ENCODE assay signal across 11 cellular contexts in genomic region chr6:136103763-136104311, GRCh38.
DNase-seq lines count a peak whose midpoint lies in the region; ATAC-seq, FAIRE-seq and TF ChIP-seq lines count a peak whose summit lies in the region.
"Had no signal": no experiment of that assay in that cellular context is flagged by ENCODE, and none has a peak within 500 bp of the region (broad histone marks: within the 10 kb centered on the region; RNA-seq: fewer than 3 reads in every experiment).

No MANE protein-coding gene starts in this region.

- no peaks in the 10 kb centered on the region for H3K9me3 ChIP-seq in PC-3 (ENCODE audit: low read length)

- no peak overlapping the region for H2AFZ ChIP-seq in PC-3 (ENCODE audit: low read length)

- H3K4me2 ChIP-seq in PC-3 (ENCODE audit: low read length), result no peak overlapping the region

- intact Hi-C loops in PC-3 (cut with micrococcal nuclease), result no loop called here

- H3K79me2 ChIP-seq in PC-3 (ENCODE audit: low read length), result no peaks in the 10 kb centered on the region

- H4K20me1 ChIP-seq in PC-3 (ENCODE audit: low read length), result no peaks in the 10 kb centered on the region

- H3K27ac ChIP-seq in cingulate gyrus (ENCODE audit: low read depth, low read length), result peak overlapping the region; percentile 42
- no peak overlapping the region for H3K27ac ChIP-seq in PC-3 (ENCODE audit: low read length)

- TF ChIP-seq CTCF in AG10803 (conservative IDR thresholded peaks at IDR 0.05; ENCODE audit: low read length) (no peak), omental fat pad (IDR thresholded peaks at IDR 0.05) (no peak), PC-3 (conservative IDR thresholded peaks at IDR 0.05; ENCODE audit: low read depth, low read length) (no peak)

- H3K4me1 ChIP-seq in PC-3 (ENCODE audit: insufficient read depth, low read length), result no peaks in the 10 kb centered on the region

- ATAC-seq in omental fat pad (ENCODE audit: low FRiP score), result peak; percentile 44
- ATAC-seq in GM18858 (IDR thresholded peaks at IDR 0.05; ENCODE audit: unreplicated experiment), result no peak
- no peak for ATAC-seq in PC-3

- H3K9me2 ChIP-seq in PC-3 (replicated peaks; ENCODE audit: low read length), result no peaks in the 10 kb centered on the region

- no peaks in the 10 kb centered on the region for H3K36me3 ChIP-seq in PC-3 (ENCODE audit: low read depth, low read length)

- H3K9ac ChIP-seq in PC-3 (ENCODE audit: low read length), result no peak overlapping the region

- no peaks in the 10 kb centered on the region for H3F3A ChIP-seq in PC-3 (ENCODE audit: low read length, unreplicated experiment)

- FAIRE-seq in GM19239 (lab: Jason Lieb, UNC), result no peak

- DNase-seq in AG10803 (ENCODE audit: low read depth), result peak; percentile 69
- DNase-seq in iPS DF 4.7 (ENCODE audit: extremely low read depth, low spot score), result peak; percentile 33
- DNase-seq in omental fat pad (ENCODE audit: low spot score), result no peak
- DNase-seq in DMS79 (lab: John Stamatoyannopoulos, UW), result no peak
- no peak for DNase-seq in GM19239 (ENCODE audit: insufficient read length, low spot score)
- DNase-seq in PC-3, result no peak
- DNase-seq: GF-D8; Karpas-422; stimulated activated CD4-positive, alpha-beta T cell treated with anti-CD3 and anti-CD28 coated beads, Interleukin-4, amount 100 ng/mL, for 4 hours had no signal

- no peak overlapping the region for H3K4me3 ChIP-seq in AG10803 (ENCODE audit: low read length)
- H3K4me3 ChIP-seq in PC-3 (ENCODE audit: low read length), result no peak overlapping the region

- POLR2A ChIA-PET in PC-3 (lab: Charles Lee; ENCODE audit: unreplicated experiment), result no interaction called here

- no TSS peak for BruUV-seq in PC-3 (replicated peaks; lab: Mats Ljungman, UMichigan)

- H3K27me3 ChIP-seq in PC-3 (ENCODE audit: low read length), result no peaks in the 10 kb centered on the region

- CTCF ChIA-PET in PC-3 (lab: Charles Lee), result no interaction called here

Comparison
In these comparisons a context has a peak if more than half of its experiments do, and no peak if none do; other contexts are left out.
1. DNase-seq: peak in AG10803 (single experiment) and iPS DF 4.7 (single experiment); none in omental fat pad (single experiment), DMS79 (single experiment), GM19239 (single experiment) and PC-3 (single experiment).